In the genomic region with DNA sequence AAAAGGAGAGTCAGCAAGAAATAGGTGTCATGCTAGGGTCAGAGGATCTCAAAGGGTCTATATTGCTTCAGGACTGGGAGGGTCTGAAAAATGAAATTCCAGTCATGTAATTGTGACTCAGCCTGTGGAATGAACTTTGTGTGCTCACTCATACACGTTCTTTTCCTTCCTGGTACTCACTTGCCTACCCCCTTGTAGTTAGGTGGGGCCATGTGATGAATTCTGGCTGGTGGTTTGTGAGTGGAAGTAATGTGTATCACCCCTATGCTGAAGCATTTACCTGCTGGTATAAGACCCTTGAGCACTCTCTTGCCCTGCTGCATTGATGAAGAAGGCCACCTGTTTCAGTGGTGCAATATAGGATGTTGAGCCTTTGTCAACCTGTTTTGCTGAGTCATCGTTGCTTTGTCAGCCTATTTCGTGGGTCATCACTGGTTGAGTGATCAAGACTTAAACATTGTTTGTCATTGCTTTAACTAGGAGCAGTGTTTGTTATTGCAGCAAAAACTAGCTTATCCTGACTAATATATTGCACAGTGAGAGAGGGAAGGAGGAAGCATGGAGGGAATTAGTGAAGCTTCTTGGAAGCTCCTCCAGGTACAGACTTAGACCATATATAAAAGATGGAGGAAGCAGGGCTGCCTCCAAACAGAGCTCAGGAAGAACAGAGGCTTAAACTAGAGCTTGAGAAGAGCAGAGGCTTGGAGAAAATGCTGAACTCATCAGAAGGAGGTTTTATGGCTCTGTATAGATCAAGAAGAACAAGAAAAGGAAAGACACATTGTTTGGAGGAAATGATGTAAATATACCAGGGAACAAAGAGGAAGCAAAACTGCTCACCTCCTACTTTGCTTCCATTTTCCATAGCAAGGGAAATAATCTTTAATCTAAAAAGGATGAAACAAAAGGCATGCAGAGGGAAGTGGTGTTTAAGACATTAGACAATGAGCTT, we compare ENCODE assay signal across 1 cellular context.
TF ChIP-seq lines count a peak whose summit lies in the region.

No MANE protein-coding gene starts in this region.

TF ChIP-seq in SK-N-SH treated with all-trans-retinoic acid at 6 μM for 48 hours, 23 proteins besides CTCF, POLR2A, EP300 and RAD21 (continued from another document):
- TF ChIP-seq TCF4 (CRISPR knock-in tag; IDR thresholded peaks at IDR 0.05; ENCODE audit: borderline replicate concordance): no peak
